9 cellular contexts compared by ENCODE assay signal in genomic region chr21:29827647-29828046, GRCh38.
"Had no signal": no experiment of that assay in that cellular context is flagged by ENCODE, and none has a peak within 500 bp of the region (broad histone marks: within the 10 kb centered on the region; RNA-seq: fewer than 3 reads in every experiment).

No MANE protein-coding gene starts in this region.

- H3K4me3 ChIP-seq: GM23248, HAP-1 had no signal

- H3K4me1 Mint-ChIP-seq: H9 had no signal

- FAIRE-seq: H1, H54 had no signal

- ATAC-seq: HCT116 had no signal

- H2AFZ ChIP-seq: GM23248 had no signal

- DNase-seq: GOT3, H7, H9, HFFc6 had no signal

- H3K4me1 ChIP-seq: HAP-1 had no signal

- H3K9ac ChIP-seq: GM23248 had no signal

- H3K27ac ChIP-seq: GM23248 had no signal

- H3K36me3 ChIP-seq: HAP-1 had no signal

- H3K4me3 Mint-ChIP-seq: H9, HFFc6 had no signal

- H3K27ac Mint-ChIP-seq: H9, HFFc6 had no signal
